ENCODE assay signal across 30 cellular contexts in the genomic region with DNA sequence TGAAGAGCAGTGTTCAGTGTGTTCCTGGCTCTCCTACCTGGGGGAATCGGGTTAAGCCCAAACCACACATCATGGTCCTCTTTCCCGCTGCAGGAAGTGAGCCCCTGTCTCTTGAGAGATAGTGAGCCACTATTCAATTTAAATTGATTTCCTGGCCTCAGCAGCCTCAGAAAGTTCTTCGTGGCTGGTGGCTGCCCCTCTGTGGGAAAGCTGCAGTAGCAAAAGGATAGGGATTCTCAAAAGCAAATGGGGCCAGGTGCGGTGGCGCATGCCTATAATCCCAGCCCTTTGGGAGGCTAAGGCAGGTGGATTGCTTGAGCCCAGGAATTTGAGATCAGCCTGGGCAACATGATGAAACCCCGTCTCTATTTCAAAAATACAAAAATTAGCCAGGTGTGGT. TPM values are rescaled to one million over a fixed set of nuclear protein-coding genes. Genes with fewer than 3 reads are reported as not detected.
DNase-seq lines count a peak whose midpoint lies in the region.
"Had no signal": no experiment of that assay in that cellular context is flagged by ENCODE, and none has a peak within 500 bp of the region (broad histone marks: within the 10 kb centered on the region; RNA-seq: fewer than 3 reads in every experiment).

No MANE protein-coding gene starts in this region.

- H3K9me3 Mint-ChIP-seq in activated CD4-positive, alpha-beta T cell treated with anti-CD3 and anti-CD28 coated beads, Interleukin-2, amount 10 ng/mL, durations not matched to agents 7 days and 5 days, result peaks cover 4% of the 10 kb centered on the region
- H3K9me3 Mint-ChIP-seq in dendritic cell treated with granulocyte-macrophage colony-stimulating factor and Interleukin-4, amounts not matched to agents 40 ng/mL and 50 ng/mL, for 4 days, result no peaks in the 10 kb centered on the region
- H3K9me3 Mint-ChIP-seq: natural killer cell had no signal

- CTCF ChIA-PET in activated CD4-positive, alpha-beta T cell treated with anti-CD3 and anti-CD28 coated beads, Interleukin-2, amount 10 ng/mL, durations not matched to agents 7 days and 5 days (lab: Charles Lee), result interaction anchor here (0.8 to 8.5 kb wide), 7 partner anchors 11 to 30 kb away, joined by 4 to 73 read pairs (median 5); no protein-coding TSS in a partner anchor

- no peak overlapping the region for H4K8ac ChIP-seq in mesenchymal stem cell (ENCODE audit: low read length)

- H3K9ac ChIP-seq in BLaER1 treated with 17β-estradiol and CSF1 and Interleukin-3, amounts not matched to agents 10 nM and 100 nM, result 0 out of 22 replicates have a peak overlapping the region, but pooled peaks of 1 of the 11 experiments have one; percentile 4
- H3K9ac ChIP-seq in mesenchymal stem cell (ENCODE audit: low read length), result no peak overlapping the region

- peaks cover 0 to 3% (median 0%) of the 10 kb centered on the region in 11 experiments; a peak in 1 of 22 replicates for H4K20me1 ChIP-seq in BLaER1 treated with 17β-estradiol and CSF1 and Interleukin-3, amounts not matched to agents 10 nM and 100 nM

- H3K36me3 Mint-ChIP-seq in activated CD4-positive, alpha-beta T cell treated with anti-CD3 and anti-CD28 coated beads, Interleukin-2, amount 10 ng/mL, durations not matched to agents 7 days and 5 days (ENCODE audit: low read depth), result peaks cover 17% of the 10 kb centered on the region
- no peaks in the 10 kb centered on the region for H3K36me3 Mint-ChIP-seq in dendritic cell treated with granulocyte-macrophage colony-stimulating factor and Interleukin-4, amounts not matched to agents 40 ng/mL and 50 ng/mL, for 4 days (ENCODE audit: low read depth)
- H3K36me3 Mint-ChIP-seq: natural killer cell had no signal

- H3K9me3 ChIP-seq in BLaER1 treated with 17β-estradiol and CSF1 and Interleukin-3, amounts not matched to agents 10 nM and 100 nM (replicated peaks in 1 of 11), result no peaks in the 10 kb centered on the region
- H3K9me3 ChIP-seq in KOPT-K1 (ENCODE audit: insufficient read depth, low read length, poor library complexity, severe bottlenecking) (no peaks in the 10 kb centered on the region), mesenchymal stem cell (ENCODE audit: control insufficient read depth, low read length) (no peaks in the 10 kb centered on the region)
- H3K9me3 ChIP-seq: lower lobe of right lung, MG63, prostate gland, right lobe of liver, SJCRH30, tibial nerve had no signal

- H2BK15ac ChIP-seq in mesenchymal stem cell (ENCODE audit: low read depth, poor library complexity, severe bottlenecking), result no peak overlapping the region

- H3K14ac ChIP-seq in mesenchymal stem cell (ENCODE audit: low read length in 2 of 2), result no peak overlapping the region

- intact Hi-C loops in dendritic cell treated with granulocyte-macrophage colony-stimulating factor and Interleukin-4, amounts not matched to agents 40 ng/mL and 50 ng/mL, for 4 days (cut with micrococcal nuclease), result no loop called here

- H3K23ac ChIP-seq in mesenchymal stem cell (ENCODE audit: low read length in 2 of 2), result no peak overlapping the region

- no peak overlapping the region for H3K4me3 ChIP-seq in BLaER1 treated with 17β-estradiol and CSF1 and Interleukin-3, amounts not matched to agents 10 nM and 100 nM
- H3K4me3 ChIP-seq in mesenchymal stem cell (ENCODE audit: insufficient read depth in 1 of 2, low read depth in 1 of 2, low read length in 2 of 2), result no peak overlapping the region
- H3K4me3 ChIP-seq: hepatocyte, lower lobe of right lung, MG63, prostate gland, right lobe of liver, SJCRH30, tibial nerve had no signal

- POLR2A ChIA-PET in activated CD4-positive, alpha-beta T cell treated with anti-CD3 and anti-CD28 coated beads, Interleukin-2, amount 10 ng/mL, durations not matched to agents 7 days and 5 days (lab: Charles Lee), result interaction anchor here (0.6 kb wide), 1 partner anchor 11 kb away, joined by 4 read pairs; no protein-coding TSS in a partner anchor

- H2BK12ac ChIP-seq in mesenchymal stem cell (ENCODE audit: low read length in 2 of 2), result no peak overlapping the region

- H3K4me3 Mint-ChIP-seq in activated CD4-positive, alpha-beta T cell treated with anti-CD3 and anti-CD28 coated beads, Interleukin-2, amount 10 ng/mL, durations not matched to agents 7 days and 5 days, result no peak overlapping the region
- H3K4me3 Mint-ChIP-seq in dendritic cell treated with granulocyte-macrophage colony-stimulating factor and Interleukin-4, amounts not matched to agents 40 ng/mL and 50 ng/mL, for 4 days, result no peak overlapping the region
- H3K4me3 Mint-ChIP-seq: B cell, H9, natural killer cell had no signal

- no peak overlapping the region for H3K4ac ChIP-seq in mesenchymal stem cell (ENCODE audit: low read depth in 1 of 2, low read length in 2 of 2)

- peak overlapping the region; percentile 83 for H3K27ac Mint-ChIP-seq in activated CD4-positive, alpha-beta T cell treated with anti-CD3 and anti-CD28 coated beads, Interleukin-2, amount 10 ng/mL, durations not matched to agents 7 days and 5 days
- H3K27ac Mint-ChIP-seq in dendritic cell treated with granulocyte-macrophage colony-stimulating factor and Interleukin-4, amounts not matched to agents 40 ng/mL and 50 ng/mL, for 4 days, result peak overlapping the region; percentile 53
- H3K27ac Mint-ChIP-seq: B cell, natural killer cell had no signal

- peak overlapping the region; percentile 27 to 81 (median 62) for H3K4me2 ChIP-seq in BLaER1 treated with 17β-estradiol and CSF1 and Interleukin-3, amounts not matched to agents 10 nM and 100 nM
- no peak overlapping the region for H3K4me2 ChIP-seq in mesenchymal stem cell (ENCODE audit: low read length, poor library complexity, severe bottlenecking)
- H3K4me2 ChIP-seq: hepatocyte had no signal

- peaks cover 17 to 27% (median 24%) of the 10 kb centered on the region in 10 experiments for H3K4me1 ChIP-seq in BLaER1 treated with 17β-estradiol and CSF1 and Interleukin-3, amounts not matched to agents 10 nM and 100 nM
- peaks cover 2% of the 10 kb centered on the region for H3K4me1 ChIP-seq in mesenchymal stem cell (ENCODE audit: control insufficient read depth, insufficient read depth, low read depth, low read length)
- H3K4me1 ChIP-seq: lower lobe of right lung, prostate gland, right lobe of liver, SJCRH30, tibial nerve had no signal

- no peaks in the 10 kb centered on the region for H3K36me3 ChIP-seq in BLaER1 treated with 17β-estradiol and CSF1 and Interleukin-3, amounts not matched to agents 10 nM and 100 nM
- no peaks in the 10 kb centered on the region for H3K36me3 ChIP-seq in KOPT-K1 (ENCODE audit: insufficient read depth, low read length)
- no peaks in the 10 kb centered on the region for H3K36me3 ChIP-seq in mesenchymal stem cell (ENCODE audit: control insufficient read depth in 1 of 2, insufficient read depth in 2 of 2, low read depth in 1 of 2, low read length in 2 of 2)
- H3K36me3 ChIP-seq: lower lobe of right lung, MG63, prostate gland, right lobe of liver, SJCRH30, tibial nerve had no signal

- no peak overlapping the region for H4K91ac ChIP-seq in mesenchymal stem cell (ENCODE audit: low read length)

- H3K79me1 ChIP-seq in mesenchymal stem cell (replicated peaks; ENCODE audit: low read length, poor library complexity, severe bottlenecking), result no peaks in the 10 kb centered on the region

- no peak overlapping the region for H3K27ac ChIP-seq in BLaER1 treated with 17β-estradiol and CSF1 and Interleukin-3, amounts not matched to agents 10 nM and 100 nM
- peak overlapping the region; percentile 19 for H3K27ac ChIP-seq in KOPT-K1 (ENCODE audit: low read depth, low read length, poor library complexity, severe bottlenecking)
- no peak overlapping the region for H3K27ac ChIP-seq in mesenchymal stem cell (ENCODE audit: low read length, poor library complexity, severe bottlenecking)
- H3K27ac ChIP-seq: epithelial cell of prostate, hepatocyte, lower lobe of right lung, prostate gland, right lobe of liver, SJCRH30, tibial nerve had no signal

- no peak for DNase-seq in activated CD4-positive, alpha-beta T cell treated with anti-CD3 and anti-CD28 coated beads, Interleukin-2, amount 10 ng/mL, durations not matched to agents 7 days and 5 days
- no peak for DNase-seq in activated CD4-positive, alpha-beta T cell treated with anti-CD3 and anti-CD28 coated beads, Interleukin-2, amount 50 U/mL, for 48 hours
- no peak for DNase-seq in dedifferentiated amniotic fluid mesenchymal stem cell (ENCODE audit: extremely low spot score)
- DNase-seq in mesenchymal stem cell, result no peak
- DNase-seq: ACHN; aorta; DMS153; effector memory CD4-positive, alpha-beta T cell; H9; KG1; lower lobe of right lung; MG63; natural killer cell; NCI-H1105; NCI-H187; NCI-H2171; NCI-H510A treated with DMSO at 0.1 percent for 48 hours; nucleus accumbens; RPMI8226; SJCRH30 had no signal

- peaks cover 0 to 3% (median 0%) of the 10 kb centered on the region in 11 experiments; a peak in 1 of 22 replicates for H3K27me3 ChIP-seq in BLaER1 treated with 17β-estradiol and CSF1 and Interleukin-3, amounts not matched to agents 10 nM and 100 nM
- peaks cover 26 to 81% of the 10 kb centered on the region in 2 experiments for H3K27me3 ChIP-seq in mesenchymal stem cell (ENCODE audit: control insufficient read depth in 1 of 2, insufficient read depth in 1 of 2, low read length in 2 of 2)
- H3K27me3 ChIP-seq: hepatocyte, MG63, right lobe of liver, SJCRH30, tibial nerve had no signal

- no peak overlapping the region for H2BK5ac ChIP-seq in mesenchymal stem cell (ENCODE audit: low read depth, low read length, poor library complexity, severe bottlenecking)

- H2AFZ ChIP-seq in mesenchymal stem cell (ENCODE audit: low read depth, low read length), result no peak overlapping the region
- H2AFZ ChIP-seq: hepatocyte had no signal

- no peaks in the 10 kb centered on the region for H3K27me3 Mint-ChIP-seq in activated CD4-positive, alpha-beta T cell treated with anti-CD3 and anti-CD28 coated beads, Interleukin-2, amount 10 ng/mL, durations not matched to agents 7 days and 5 days
- H3K27me3 Mint-ChIP-seq in dendritic cell treated with granulocyte-macrophage colony-stimulating factor and Interleukin-4, amounts not matched to agents 40 ng/mL and 50 ng/mL, for 4 days, result peaks cover 25% of the 10 kb centered on the region
- H3K27me3 Mint-ChIP-seq: B cell had no signal

- H2AK5ac ChIP-seq in mesenchymal stem cell (ENCODE audit: low read length, severe bottlenecking), result no peak overlapping the region

- no peak overlapping the region for H2BK120ac ChIP-seq in mesenchymal stem cell (ENCODE audit: low read depth, low read length)

- WGBS in mesenchymal stem cell, result 90% methylated on average over 5 of the region's 6 CpGs

- H3K18ac ChIP-seq in mesenchymal stem cell (ENCODE audit: low read depth in 1 of 2, low read length in 2 of 2), result no peak overlapping the region

- peaks cover 76% of the 10 kb centered on the region for H3K4me1 Mint-ChIP-seq in activated CD4-positive, alpha-beta T cell treated with anti-CD3 and anti-CD28 coated beads, Interleukin-2, amount 10 ng/mL, durations not matched to agents 7 days and 5 days
- H3K4me1 Mint-ChIP-seq in dendritic cell treated with granulocyte-macrophage colony-stimulating factor and Interleukin-4, amounts not matched to agents 40 ng/mL and 50 ng/mL, for 4 days (ENCODE audit: low read depth), result peaks cover 37% of the 10 kb centered on the region
- H3K4me1 Mint-ChIP-seq: natural killer cell had no signal

RNA-seq across cellular contexts. Expression of gene CD5, which starts 49.1 kb away (rescaled TPM):
- total RNA-seq in activated CD4-positive, alpha-beta T cell treated with anti-CD3 and anti-CD28 coated beads, Interleukin-2, amount 10 ng/mL, durations not matched to agents 7 days and 5 days, result 100 to 1,000 TPM; 379 to 405 TPM
- not detected for polyA plus RNA-seq in mesenchymal stem cell (2013, experiment 1 of 2)
- polyA plus RNA-seq in mesenchymal stem cell (2013, experiment 2 of 2), result not detected
- total RNA-seq: bronchial epithelial cell, H9, hepatocyte had no signal
